ENCODE assay signal across 22 cellular contexts in the genomic region with DNA sequence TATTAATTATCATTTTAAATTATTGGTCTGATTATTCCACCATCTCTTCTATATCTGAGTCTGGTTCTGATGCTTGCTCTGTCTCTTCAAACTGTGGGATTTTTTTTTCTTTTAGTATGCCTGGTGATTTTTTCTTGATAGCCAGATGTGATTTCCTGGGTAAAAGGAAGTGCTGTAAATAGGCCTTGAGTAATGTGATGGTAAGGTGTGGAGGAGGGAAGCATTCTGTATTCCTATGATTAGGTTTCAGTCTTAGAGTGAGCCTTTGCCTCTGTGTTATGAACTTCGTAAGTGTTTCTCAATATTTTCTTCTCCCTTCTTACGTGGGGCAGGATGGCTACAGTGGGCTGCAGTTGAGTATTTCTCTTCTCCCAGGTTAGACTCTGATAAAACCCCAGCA.
"Had no signal": no experiment of that assay in that cellular context is flagged by ENCODE, and none has a peak within 500 bp of the region (broad histone marks: within the 10 kb centered on the region; RNA-seq: fewer than 3 reads in every experiment).

No MANE protein-coding gene starts in this region.

- H3K27ac ChIP-seq: breast epithelium, colonic mucosa, dorsolateral prefrontal cortex, esophagus muscularis mucosa, gastroesophageal sphincter, ovary, psoas muscle, right atrium auricular region, tibial artery had no signal

- DNase-seq: activated CD4-positive, alpha-beta T cell treated with anti-CD3 and anti-CD28 coated beads, Interleukin-2, amount 10 ng/mL, durations not matched to agents 7 days and 5 days; activated CD8-positive, alpha-beta T cell treated with anti-CD3 and anti-CD28 coated beads, Interleukin-2, amount 10 ng/mL, durations not matched to agents 7 days and 5 days; activated gamma-delta T cell; colonic mucosa; dorsolateral prefrontal cortex; effector memory CD8-positive, alpha-beta T cell; head of caudate nucleus; hypothalamus; left ventricle myocardium superior; mammary epithelial cell; naive thymus-derived CD8-positive, alpha-beta T cell; ovary; psoas muscle; stimulated activated CD4-positive, alpha-beta T cell treated with anti-CD3 and anti-CD28 coated beads, Interleukin-4, amount 100 ng/mL, for 4 hours; stimulated activated naive CD8-positive, alpha-beta T cell treated with anti-CD3 and anti-CD28 coated beads, Interleukin-15, Interleukin-2, amounts not matched to agents 100 U/mL and 50 U/mL, for 24 hours; substantia nigra; T-helper 9 cell; tibial artery had no signal

- H3K9me3 ChIP-seq: breast epithelium, colonic mucosa, gastroesophageal sphincter, ovary, psoas muscle, tibial artery had no signal

- H3K4me3 ChIP-seq: breast epithelium, colonic mucosa, dorsolateral prefrontal cortex, esophagus muscularis mucosa, gastroesophageal sphincter, ovary, psoas muscle, right atrium auricular region, tibial artery had no signal

- H3K36me3 ChIP-seq: breast epithelium, colonic mucosa, ovary had no signal

- H3K4me1 ChIP-seq: breast epithelium, colonic mucosa, psoas muscle, right atrium auricular region had no signal
